In genomic region chr1:162147760-162148159, GRCh38 we compare ENCODE assay signal across 32 cellular contexts.
DNase-seq lines count a peak whose midpoint lies in the region; ATAC-seq and TF ChIP-seq lines count a peak whose summit lies in the region.
"Had no signal": no experiment of that assay in that cellular context is flagged by ENCODE, and none has a peak within 500 bp of the region (broad histone marks: within the 10 kb centered on the region; RNA-seq: fewer than 3 reads in every experiment).

No MANE protein-coding gene starts in this region.

- H3K4me3 ChIP-seq in HEK293 (ENCODE audit: low read depth, low read length): no peak overlapping the region
- H3K4me3 ChIP-seq in neuronal stem cell (ENCODE audit: low read length in 2 of 2): no peak overlapping the region
- H3K4me3 ChIP-seq: esophagus squamous epithelium, GM12878, HAP-1, heart left ventricle, SK-N-MC, stomach, thyroid gland, uterus had no signal

- no peak overlapping the region for H3K4ac ChIP-seq in neuronal stem cell (ENCODE audit: low read length)

- H3K9me3 ChIP-seq in HEK293 (ENCODE audit: control insufficient read depth, insufficient read depth, low read depth, low read length) (no peaks in the 10 kb centered on the region), neuronal stem cell (replicated peaks in 1 of 2; ENCODE audit: control insufficient read depth in 2 of 2, insufficient read depth in 1 of 2, low read depth in 1 of 2, low read length in 2 of 2) (peaks cover 2 to 4% of the 10 kb centered on the region in 2 donors)
- H3K9me3 ChIP-seq: BE2C, esophagus squamous epithelium, HAP-1, heart left ventricle, stomach, thyroid gland, uterus had no signal

- no peak overlapping the region for H2AK5ac ChIP-seq in neuronal stem cell (ENCODE audit: low read depth, low read length)

- H2BK5ac ChIP-seq in neuronal stem cell (ENCODE audit: low read length): no peak overlapping the region

- H3K36me3 ChIP-seq in HEK293 (ENCODE audit: control insufficient read depth in 2 of 2, insufficient read depth in 1 of 2, low read length in 2 of 2) (no peaks in the 10 kb centered on the region), neuronal stem cell (replicated peaks in 1 of 2; ENCODE audit: control insufficient read depth in 2 of 2, insufficient read depth in 2 of 2, low read length in 2 of 2) (no peaks in the 10 kb centered on the region)
- H3K36me3 ChIP-seq: BE2C, brain microvascular endothelial cell, esophagus squamous epithelium, HAP-1, heart left ventricle, stomach, thyroid gland, uterus had no signal

- H3K79me1 ChIP-seq in neuronal stem cell (ENCODE audit: low read depth, low read length): no peaks in the 10 kb centered on the region

- no peak overlapping the region for H3K4me2 ChIP-seq in neuronal stem cell (ENCODE audit: insufficient read depth, low read length, poor library complexity, severe bottlenecking)

- peaks cover 29% of the 10 kb centered on the region for H3K4me1 ChIP-seq in HEK293 (ENCODE audit: control insufficient read depth, insufficient read depth, low read length)
- peaks cover 19 to 27% of the 10 kb centered on the region in 2 donors for H3K4me1 ChIP-seq in neuronal stem cell (ENCODE audit: control insufficient read depth in 2 of 2, insufficient read depth in 1 of 2, low read depth in 1 of 2, low read length in 2 of 2)
- H3K4me1 ChIP-seq: foreskin keratinocyte, HAP-1, thyroid gland, uterus had no signal

- no peaks in the 10 kb centered on the region for H3K27me3 ChIP-seq in neuronal stem cell (ENCODE audit: control insufficient read depth in 3 of 3, insufficient read depth in 3 of 3, low read depth in 1 of 3, low read length in 3 of 3)
- H3K27me3 ChIP-seq: BE2C, brain microvascular endothelial cell, esophagus squamous epithelium, foreskin keratinocyte, heart left ventricle, stomach, thyroid gland, uterus had no signal

- H3K27ac ChIP-seq in HEK293 (ENCODE audit: extremely low read depth, low read depth, low read length) (no peak overlapping the region), VCaP (peak overlapping the region; percentile 28; the same call in 1 of the 2 replicates), neuronal stem cell (replicated peaks; ENCODE audit: low read length) (no peak overlapping the region)
- H3K27ac ChIP-seq: brain microvascular endothelial cell, esophagus squamous epithelium, foreskin keratinocyte, heart left ventricle, RWPE1, SK-N-MC, stomach, thyroid gland, uterus had no signal

- H3K9ac ChIP-seq in neuronal stem cell (ENCODE audit: low read depth, low read length, poor library complexity): no peak overlapping the region

- H2BK12ac ChIP-seq in neuronal stem cell (ENCODE audit: low read length): no peak overlapping the region

- no CpG with 5 or more reads among the region's 1 CpG for whole genome bisulfite sequencing in neuronal stem cell (ENCODE audit: extremely low coverage in 2 of 2, insufficient read length in 2 of 2, insufficient replicate concordance in 1 of 2), 2 donors

- no peak overlapping the region for H2AFZ ChIP-seq in neuronal stem cell (ENCODE audit: low read length)

- CTCF ChIA-PET in HEK293 (lab: Yijun Ruan, JAX): interaction anchor here (0.6 to 2.0 kb wide), 3 partner anchors 56 to 91 kb away, joined by 3 to 6 read pairs (median 4); no protein-coding TSS in a partner anchor

- no peak overlapping the region for H4K91ac ChIP-seq in neuronal stem cell (ENCODE audit: low read depth, low read length, poor library complexity)

- DNase-seq in iPS DF 4.7 (ENCODE audit: extremely low read depth, low spot score) (peak; percentile 62), neuronal stem cell (ENCODE audit: low spot score) (peak; percentile 30), SHP77 treated with DMSO at 0.1 percent for 48 hours (lab: John Stamatoyannopoulos, UW) (no peak)
- DNase-seq: ACHN; activated CD4-positive, alpha-beta memory T cell treated with anti-CD3 and anti-CD28 coated beads, Interleukin-2, amount 10 ng/mL, durations not matched to agents 7 days and 5 days; activated CD8-positive, alpha-beta memory T cell treated with anti-CD3 and anti-CD28 coated beads, Interleukin-2, amount 50 U/mL, for 4 hours; activated naive CD4-positive, alpha-beta T cell treated with Interleukin-2 at 50 U/mL for 16 hours; BE2C; brain microvascular endothelial cell; CD8-positive, alpha-beta memory T cell; cerebellar nuclear complex; EL; esophagus squamous epithelium; foreskin keratinocyte; heart left ventricle; IMR-90; naive B cell; NCI-H146; NCI-H446 treated with DMSO at 0.1 percent for 48 hours; nucleus accumbens; stimulated activated CD4-positive, alpha-beta T cell treated with anti-CD3 and anti-CD28 coated beads, Interleukin-4, amount 100 ng/mL, for 1 hour; stomach; thyroid gland; uterus had no signal

- no peak overlapping the region for H2BK15ac ChIP-seq in neuronal stem cell (ENCODE audit: low read length)

- TF ChIP-seq CTCF in HEK293 (tag by site-specific recombination; IDR thresholded peaks at IDR 0.05) (no peak), VCaP (conservative IDR thresholded peaks at IDR 0.05) (peak; percentile 19; the same call in 1 of the 2 replicates)

- H2BK120ac ChIP-seq in neuronal stem cell (ENCODE audit: low read depth, low read length): no peak overlapping the region

- no peak overlapping the region for H3K14ac ChIP-seq in neuronal stem cell (ENCODE audit: low read length)

- no peak overlapping the region for H4K8ac ChIP-seq in neuronal stem cell (ENCODE audit: low read depth, low read length)

- POLR2A ChIA-PET in HEK293 (lab: Yijun Ruan, JAX): no interaction called here

- H3K18ac ChIP-seq in neuronal stem cell (ENCODE audit: low read length): no peak overlapping the region

- no peak for ATAC-seq in GM21367 (IDR thresholded peaks at IDR 0.05; ENCODE audit: unreplicated experiment)
- ATAC-seq in HG03520 (IDR thresholded peaks at IDR 0.05; ENCODE audit: unreplicated experiment): no peak
- ATAC-seq: foreskin keratinocyte, GM12878, heart left ventricle had no signal

- H3K23ac ChIP-seq in neuronal stem cell (ENCODE audit: low read depth, low read length, poor library complexity): no peak overlapping the region

TF ChIP-seq in HEK293, 187 proteins besides CTCF, POLR2A, EP300 and RAD21:
- TF ChIP-seq ZNF560 (tag by site-specific recombination; IDR thresholded peaks at IDR 0.05; ENCODE audit: borderline replicate concordance) (no peak), ZNF341 (tag by site-specific recombination; IDR thresholded peaks at IDR 0.05; ENCODE audit: low read depth) (peak; percentile 63), ZNF223 (tag by site-specific recombination; IDR thresholded peaks at IDR 0.05) (0 out of 2 replicates have a peak, but pooled peaks have one; percentile 17), ZNF629 (tag by site-specific recombination; IDR thresholded peaks at IDR 0.05) (no peak), ZNF701 (tag by site-specific recombination; IDR thresholded peaks at IDR 0.05) (no peak), ZNF596 (tag by site-specific recombination; IDR thresholded peaks at IDR 0.05) (no peak), ZIC2 (tag by site-specific recombination; IDR thresholded peaks at IDR 0.05) (peak; percentile 12; the same call in 1 of the 2 replicates), OSR2 (tag by site-specific recombination; IDR thresholded peaks at IDR 0.05) (0 out of 2 replicates have a peak, but pooled peaks have one; percentile 56)
- TF ChIP-seq, protein P1, sequence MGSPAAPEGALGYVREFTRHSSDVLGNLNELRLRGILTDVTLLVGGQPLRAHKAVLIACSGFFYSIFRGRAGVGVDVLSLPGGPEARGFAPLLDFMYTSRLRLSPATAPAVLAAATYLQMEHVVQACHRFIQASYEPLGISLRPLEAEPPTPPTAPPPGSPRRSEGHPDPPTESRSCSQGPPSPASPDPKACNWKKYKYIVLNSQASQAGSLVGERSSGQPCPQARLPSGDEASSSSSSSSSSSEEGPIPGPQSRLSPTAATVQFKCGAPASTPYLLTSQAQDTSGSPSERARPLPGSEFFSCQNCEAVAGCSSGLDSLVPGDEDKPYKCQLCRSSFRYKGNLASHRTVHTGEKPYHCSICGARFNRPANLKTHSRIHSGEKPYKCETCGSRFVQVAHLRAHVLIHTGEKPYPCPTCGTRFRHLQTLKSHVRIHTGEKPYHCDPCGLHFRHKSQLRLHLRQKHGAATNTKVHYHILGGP (tag by site-specific recombination; IDR thresholded peaks at IDR 0.05): no peak
